In genomic region chr3:173988912-173989311, GRCh38 we compare ENCODE assay signal across 15 cellular contexts.
DNase-seq lines count a peak whose midpoint lies in the region; ATAC-seq, FAIRE-seq and TF ChIP-seq lines count a peak whose summit lies in the region.
"Had no signal": no experiment of that assay in that cellular context is flagged by ENCODE, and none has a peak within 500 bp of the region (broad histone marks: within the 10 kb centered on the region; RNA-seq: fewer than 3 reads in every experiment).

No MANE protein-coding gene starts in this region.

- CTCF ChIA-PET in A549 (lab: Yijun Ruan, JAX) = no interaction called here
- CTCF ChIA-PET in K562 (lab: Yijun Ruan, JAX; ENCODE audit: low intra/inter-chr PET ratio) = no interaction called here

- H4K20me1 ChIP-seq in K562 (replicated peaks; ENCODE audit: control insufficient read depth, insufficient read depth, low read length) = no peaks in the 10 kb centered on the region

- BruUV-seq in K562 (replicated peaks; lab: Mats Ljungman, UMichigan) = no TSS peak

- H3K9me1 ChIP-seq in K562 (ENCODE audit: control insufficient read depth, insufficient read depth, low read length) = no peaks in the 10 kb centered on the region

- H3K4me2 ChIP-seq in A549 = no peak overlapping the region
- no peak overlapping the region for H3K4me2 ChIP-seq in K562 (ENCODE audit: insufficient read depth, low read length)
- H3K4me2 ChIP-seq in mesendoderm (ENCODE audit: low read length) = no peak overlapping the region

- H3K4me3 ChIP-seq in A549 = no peak overlapping the region
- no peak overlapping the region for H3K4me3 ChIP-seq in HUES48 (ENCODE audit: low read depth, low read length)
- no peak overlapping the region for H3K4me3 ChIP-seq in K562
- no peak overlapping the region for H3K4me3 ChIP-seq in mesendoderm (ENCODE audit: low read length)
- H3K4me3 ChIP-seq: GM23248 had no signal

- H2BK120ac ChIP-seq in mesendoderm (ENCODE audit: low read depth, low read length) = no peak overlapping the region

- ATAC-seq in A549 = no peak
- ATAC-seq in K562 = no peak
- no peak for ATAC-seq in GM21576 (IDR thresholded peaks at IDR 0.05; ENCODE audit: unreplicated experiment)

- H3K27ac ChIP-seq in A549 (no peak overlapping the region), HUES48 (ENCODE audit: low read depth, low read length) (peak overlapping the region; percentile 22), K562 (ENCODE audit: extremely low read depth, low read depth, low read length) (no peak overlapping the region), mesendoderm (ENCODE audit: low read depth, low read length) (no peak overlapping the region)
- H3K27ac ChIP-seq: GM23248 had no signal

- intact Hi-C loops in K562 (cut with micrococcal nuclease) = no loop called here

- H4K8ac ChIP-seq in mesendoderm (ENCODE audit: low read depth, low read length) = no peak overlapping the region

- no peaks in the 10 kb centered on the region for H3K79me2 ChIP-seq in K562 (ENCODE audit: control insufficient read depth, insufficient read depth, low read length)
- no peaks in the 10 kb centered on the region for H3K79me2 ChIP-seq in mesendoderm (ENCODE audit: control insufficient read depth, insufficient read depth, low read length)

- H3K36me3 ChIP-seq in HUES48 (ENCODE audit: control insufficient read depth, insufficient read depth, low read length) (no peaks in the 10 kb centered on the region), K562 (ENCODE audit: control insufficient read depth, insufficient read depth, low read length) (no peaks in the 10 kb centered on the region), mesendoderm (ENCODE audit: control insufficient read depth, insufficient read depth, low read length) (no peaks in the 10 kb centered on the region)

- no peak for DNase-seq in A549 (ENCODE audit: low read depth in 1 of 2, low spot score in 1 of 2)
- DNase-seq in K562 (ENCODE audit: extremely low read depth in 1 of 4, low spot score in 3 of 4) = no peak
- peak; percentile 94 for DNase-seq in mesendoderm
- DNase-seq in occipital lobe (lab: John Stamatoyannopoulos, UW) = no peak
- DNase-seq in GM12892 (ENCODE audit: insufficient read length) = no peak
- DNase-seq: C1 segment of cervical spinal cord; CD4-positive, alpha-beta T cell; DND-41; GF-D8; GM23248; H7; Karpas-422 had no signal

- H2BK5ac ChIP-seq in mesendoderm (ENCODE audit: low read length) = no peak overlapping the region

- TF ChIP-seq EP300 in A549 (IDR thresholded peaks at IDR 0.05) = no peak
- no peak for TF ChIP-seq EP300 in K562 (IDR thresholded peaks at IDR 0.05; ENCODE audit: low read length)

- WGBS in A549 (ENCODE audit: missing lambda C conversion rate) = 6% methylated on average over 1 of the region's 1 CpG
- WGBS in K562 (ENCODE audit: insufficient coverage, low coverage, missing lambda C conversion rate) = 7% methylated on average over 1 of the region's 1 CpG
- WGBS in mesendoderm (ENCODE audit: extremely low coverage, insufficient coverage, low lambda C conversion rate) = no CpG with 5 or more reads among the region's 1 CpG

- no peaks in the 10 kb centered on the region for H3K79me1 ChIP-seq in mesendoderm (ENCODE audit: low read length)

- H3K4me1 ChIP-seq in A549 = no peaks in the 10 kb centered on the region
- no peaks in the 10 kb centered on the region for H3K4me1 ChIP-seq in HUES48 (ENCODE audit: control insufficient read depth, insufficient read depth, low read length)
- no peaks in the 10 kb centered on the region for H3K4me1 ChIP-seq in K562 (replicated peaks in 1 of 2; ENCODE audit: control insufficient read depth in 2 of 2, insufficient read depth in 2 of 2, low read length in 2 of 2)
- no peaks in the 10 kb centered on the region for H3K4me1 ChIP-seq in mesendoderm (ENCODE audit: control insufficient read depth, low read depth, low read length)

- no peak overlapping the region for H2AFZ ChIP-seq in K562 (ENCODE audit: low read depth, low read length)
- H2AFZ ChIP-seq: GM23248 had no signal

- TF ChIP-seq POLR2A in A549 (IDR thresholded peaks at IDR 0.05; ENCODE audit: low read length) (no peak), K562 (conservative IDR thresholded peaks at IDR 0.05) (no peak), GM12892 (IDR thresholded peaks at IDR 0.05; ENCODE audit: low read depth, low read length) (no peak)

- no peaks in the 10 kb centered on the region for H3K27me3 ChIP-seq in HUES48 (ENCODE audit: control insufficient read depth, insufficient read depth, low read length)
- no peaks in the 10 kb centered on the region for H3K27me3 ChIP-seq in K562 (ENCODE audit: control insufficient read depth in 2 of 2, insufficient read depth in 2 of 2, low read length in 2 of 2)
- H3K27me3 ChIP-seq in mesendoderm (ENCODE audit: insufficient read depth, low read length, poor library complexity) = no peaks in the 10 kb centered on the region

- TF ChIP-seq CTCF in A549 (IDR thresholded peaks at IDR 0.05) (no peak), K562 (IDR thresholded peaks at IDR 0.05 in 2 of 3, conservative IDR thresholded peaks at IDR 0.05 in 1 of 3; ENCODE audit: insufficient read depth in 2 of 3, low read depth in 1 of 3, low read length in 3 of 3) (no peak)

- POLR2A ChIA-PET in A549 (lab: Yijun Ruan, JAX) (no interaction called here), K562 (lab: Yijun Ruan, JAX) (no interaction called here)

- H3K56ac ChIP-seq in mesendoderm (ENCODE audit: low read length) = no peak overlapping the region

- FAIRE-seq in A549 (lab: Jason Lieb, UNC) (no peak), K562 (lab: Jason Lieb, UNC) (no peak), GM12892 (lab: Jason Lieb, UNC) (no peak)
- FAIRE-seq: GM18507 had no signal

- in situ Hi-C loops in K562 (cut with MboI) = no loop called here

- no peak overlapping the region for H3K18ac ChIP-seq in mesendoderm (ENCODE audit: low read length)

- no peak overlapping the region for H4K5ac ChIP-seq in mesendoderm (ENCODE audit: low read length)

- no peak overlapping the region for H3K4ac ChIP-seq in mesendoderm (ENCODE audit: low read depth, low read length)

- H2BK15ac ChIP-seq in mesendoderm (replicated peaks; ENCODE audit: low read depth) = no peak overlapping the region

- no peak overlapping the region for H3K23ac ChIP-seq in mesendoderm (ENCODE audit: low read length)

- no peak overlapping the region for H2AK5ac ChIP-seq in mesendoderm (ENCODE audit: low read length)

- H3K9ac ChIP-seq in HUES48 (ENCODE audit: low read depth, low read length) (no peak overlapping the region), K562 (ENCODE audit: insufficient read depth in 1 of 2, low read depth in 2 of 2, low read length in 2 of 2) (no peak overlapping the region), mesendoderm (ENCODE audit: low read length) (no peak overlapping the region)
- H3K9ac ChIP-seq: GM23248 had no signal

- no peaks in the 10 kb centered on the region for H3K9me3 ChIP-seq in A549
- no peaks in the 10 kb centered on the region for H3K9me3 ChIP-seq in HUES48 (ENCODE audit: control insufficient read depth, insufficient read depth, low read length)
- no peaks in the 10 kb centered on the region for H3K9me3 ChIP-seq in K562 (replicated peaks; ENCODE audit: control insufficient read depth, insufficient read depth, low read depth, low read length)

- TF ChIP-seq RAD21 in A549 (conservative IDR thresholded peaks at IDR 0.05 in 1 of 2, IDR thresholded peaks at IDR 0.05 in 1 of 2) (no peak), K562 (CRISPR knock-in tag; conservative IDR thresholded peaks at IDR 0.05 in 1 of 2, IDR thresholded peaks at IDR 0.05 in 1 of 2) (no peak)

TF ChIP-seq in A549, 52 proteins besides CTCF, POLR2A, EP300 and RAD21:
- TF ChIP-seq HMGXB4 (CRISPR knock-in tag; IDR thresholded peaks at IDR 0.05; ENCODE audit: borderline replicate concordance) (no peak), MAFK (IDR thresholded peaks at IDR 0.05; ENCODE audit: partially characterized antibody) (peak; percentile 81), TP53 (CRISPR knock-in tag; IDR thresholded peaks at IDR 0.05) (no peak), FOSL2 (IDR thresholded peaks at IDR 0.05) (no peak), FOSL2 (CRISPR knock-in tag; IDR thresholded peaks at IDR 0.05) (no peak), NFE2L2 (conservative IDR thresholded peaks at IDR 0.05; ENCODE audit: low read length) (no peak)

TF ChIP-seq in K562, 482 proteins besides CTCF, POLR2A, EP300 and RAD21:
- TF ChIP-seq PCBP2 (IDR thresholded peaks at IDR 0.05; ENCODE audit: low read depth, low read length, poor library complexity, severe bottlenecking) = no peak
- TF ChIP-seq C11orf30 (IDR thresholded peaks at IDR 0.05; ENCODE audit: low read depth) = peak; percentile 18; the same call in 1 of the 2 replicates
- peak; percentile 68 for TF ChIP-seq ZNF316 (IDR thresholded peaks at IDR 0.05)
- TF ChIP-seq MAFG (tag; conservative IDR thresholded peaks at IDR 0.05) = 0 out of 2 replicates have a peak, but pooled peaks have one; percentile 48

Comparison
In these comparisons a context has a peak if more than half of its experiments do, and no peak if none do; other contexts are left out.
1. Of the 35 proteins assayed by ChIP-seq in both K562 and A549: peak only in K562: none; only in A549: MAFK; in both: none; in neither: 34.